Comparison of ENCODE assay signal across 30 cellular contexts in the genomic region with DNA sequence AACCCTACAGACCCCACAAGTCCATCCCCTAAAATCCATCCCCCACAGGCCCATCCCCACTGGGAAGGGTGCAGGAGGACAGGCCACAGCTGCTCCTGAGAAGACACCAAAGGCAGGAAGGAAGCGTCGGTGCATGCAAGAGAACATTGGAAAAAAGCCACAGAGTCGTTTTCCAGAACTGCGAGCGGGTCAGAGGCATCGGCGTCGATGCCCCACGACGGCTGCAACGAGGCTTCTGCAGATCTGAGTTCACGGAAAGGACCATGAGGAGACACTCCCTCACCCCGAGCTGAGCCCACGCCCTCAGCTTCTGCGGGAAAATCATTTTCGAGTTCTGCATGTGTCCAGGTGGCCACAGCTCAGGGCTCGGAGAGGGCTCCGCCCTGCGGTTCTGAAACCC. TPM values are rescaled to one million over a fixed set of nuclear protein-coding genes. Genes with fewer than 3 reads are reported as not detected.
"Had no signal": no experiment of that assay in that cellular context is flagged by ENCODE, and none has a peak within 500 bp of the region (broad histone marks: within the 10 kb centered on the region; RNA-seq: fewer than 3 reads in every experiment).

No MANE protein-coding gene starts in this region.

- H3K9ac ChIP-seq: parathyroid adenoma had no signal

- H3K27ac Mint-ChIP-seq: activated B cell treated with CpG ODN at 0.5 μM for 24 hours; activated CD8-positive, alpha-beta T cell treated with anti-CD3 and anti-CD28 coated beads for 36 hours; activated naive CD4-positive, alpha-beta T cell treated with anti-CD3 and anti-CD28 coated beads, Interleukin-2, amount 50 U/mL, for 72 hours; activated T-helper 17 cell treated with anti-CD3 and anti-CD28 coated beads, Interleukin-2, amount 50 U/mL, for 72 hours; immature natural killer cell; mesothelial cell of epicardium; naive thymus-derived CD4-positive, alpha-beta T cell had no signal

- H3K4me1 ChIP-seq: adrenal gland, body of pancreas, heart left ventricle, parathyroid adenoma, right atrium auricular region, tibial nerve had no signal

- H3K9me3 Mint-ChIP-seq: activated B cell treated with CpG ODN at 0.5 μM for 24 hours; activated CD8-positive, alpha-beta T cell treated with anti-CD3 and anti-CD28 coated beads for 36 hours; activated naive CD4-positive, alpha-beta T cell treated with anti-CD3 and anti-CD28 coated beads, Interleukin-2, amount 50 U/mL, for 72 hours; activated T-cell treated with anti-CD3 and anti-CD28 coated beads, Interleukin-2, amount 50 U/mL, for 4 hours; activated T-helper 17 cell treated with anti-CD3 and anti-CD28 coated beads, Interleukin-2, amount 50 U/mL, for 72 hours; immature natural killer cell; mesothelial cell of epicardium; naive thymus-derived CD4-positive, alpha-beta T cell had no signal

- DNase-seq: activated B cell treated with CpG ODN at 0.5 μM for 24 hours; activated CD4-positive, alpha-beta T cell treated with anti-CD3 and anti-CD28 coated beads, Interleukin-2, amount 50 U/mL, for 1 hour; activated CD8-positive, alpha-beta T cell treated with anti-CD3 and anti-CD28 coated beads for 36 hours; activated naive CD4-positive, alpha-beta T cell; activated T-cell treated with anti-CD3 and anti-CD28 coated beads, Interleukin-2, amount 50 U/mL, for 4 hours; adrenal gland; aorta; body of pancreas; cerebellar nuclear complex; effector memory CD4-positive, alpha-beta T cell; erythroblast; hypothalamus; immature natural killer cell; kidney; left colon; naive thymus-derived CD4-positive, alpha-beta T cell; nucleus accumbens; stimulated activated CD4-positive, alpha-beta T cell treated with anti-CD3 and anti-CD28 coated beads, Interleukin-2, amount 100 ng/mL, for 48 hours; stimulated activated naive CD4-positive, alpha-beta T cell treated with Interleukin-2 at 50 U/mL for 16 hours; T-helper 2 cell had no signal

- H2AFZ ChIP-seq: parathyroid adenoma had no signal

- H3K4me1 Mint-ChIP-seq: activated B cell treated with CpG ODN at 0.5 μM for 24 hours; activated T-helper 17 cell treated with anti-CD3 and anti-CD28 coated beads, Interleukin-2, amount 50 U/mL, for 72 hours; immature natural killer cell had no signal

- H3K4me3 Mint-ChIP-seq: activated B cell treated with CpG ODN at 0.5 μM for 24 hours; activated CD8-positive, alpha-beta T cell treated with anti-CD3 and anti-CD28 coated beads for 36 hours; activated T-cell treated with anti-CD3 and anti-CD28 coated beads, Interleukin-2, amount 50 U/mL, for 4 hours; activated T-helper 17 cell treated with anti-CD3 and anti-CD28 coated beads, Interleukin-2, amount 50 U/mL, for 72 hours; immature natural killer cell; mesothelial cell of epicardium; naive thymus-derived CD4-positive, alpha-beta T cell had no signal

- H3K36me3 ChIP-seq: adrenal gland, cardiac muscle cell, heart left ventricle, right atrium auricular region, tibial nerve had no signal

- H3K9me3 ChIP-seq: adrenal gland, body of pancreas, heart left ventricle, right atrium auricular region, tibial nerve had no signal

- H3K4me3 ChIP-seq: adrenal gland, body of pancreas, cardiac muscle cell, coronary artery, dorsolateral prefrontal cortex, heart left ventricle, right atrium auricular region, tibial nerve had no signal

- H3K27ac ChIP-seq: adrenal gland, body of pancreas, cardiac muscle cell, coronary artery, dorsolateral prefrontal cortex, heart left ventricle, parathyroid adenoma, right atrium auricular region, tibial nerve had no signal

- H3K36me3 Mint-ChIP-seq: activated naive CD4-positive, alpha-beta T cell treated with anti-CD3 and anti-CD28 coated beads, Interleukin-2, amount 50 U/mL, for 72 hours; immature natural killer cell; mesothelial cell of epicardium; naive thymus-derived CD4-positive, alpha-beta T cell had no signal

- ATAC-seq: activated CD8-positive, alpha-beta T cell treated with anti-CD3 and anti-CD28 coated beads for 36 hours; activated naive CD4-positive, alpha-beta T cell treated with anti-CD3 and anti-CD28 coated beads, Interleukin-2, amount 50 U/mL, for 72 hours; activated T-cell treated with anti-CD3 and anti-CD28 coated beads, Interleukin-2, amount 50 U/mL, for 4 hours; activated T-helper 17 cell treated with anti-CD3 and anti-CD28 coated beads, Interleukin-2, amount 50 U/mL, for 72 hours; body of pancreas; heart left ventricle; left colon; naive thymus-derived CD4-positive, alpha-beta T cell had no signal

RNA-seq across cellular contexts. Expression of a gene that starts 59.7 kb away (rescaled TPM):
- total RNA-seq: activated B cell treated with CpG ODN at 0.5 μM for 24 hours; activated CD8-positive, alpha-beta T cell treated with anti-CD3 and anti-CD28 coated beads for 36 hours; body of pancreas; naive thymus-derived CD4-positive, alpha-beta T cell had no signal
- polyA plus RNA-seq: aorta; heart left ventricle; immature natural killer cell; naive thymus-derived CD4-positive, alpha-beta T cell had no signal
